In the genomic region with DNA sequence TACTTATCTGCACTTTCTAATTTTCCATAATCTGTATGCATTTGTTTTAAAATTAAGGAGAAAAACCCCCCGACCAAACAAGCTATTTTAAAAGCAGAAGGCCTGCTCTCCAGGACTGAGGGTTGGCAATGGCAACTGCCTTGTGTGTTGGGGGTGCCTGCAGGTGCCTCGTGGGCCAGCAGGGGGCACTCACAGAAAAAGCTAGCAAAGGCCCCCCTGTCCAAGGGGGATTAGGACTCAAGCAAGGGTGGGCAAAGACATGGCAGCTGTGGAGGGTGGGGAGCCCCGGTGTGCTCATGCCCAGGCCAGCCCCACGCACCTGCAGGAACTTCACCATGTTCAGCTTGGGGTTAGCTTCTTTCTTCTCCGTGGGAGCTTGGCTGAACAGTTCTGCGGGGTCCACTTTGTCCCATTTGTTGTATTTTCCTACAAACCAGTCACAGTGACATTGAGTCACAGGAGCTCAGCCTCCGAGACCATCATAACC, we compare ENCODE assay signal across 1 cellular context.
TF ChIP-seq lines count a peak whose summit lies in the region.

No MANE protein-coding gene starts in this region.

TF ChIP-seq in K562, 482 proteins besides CTCF, POLR2A, EP300 and RAD21 (continued from another document and continues in another):
- TF ChIP-seq HMGXB4 (CRISPR knock-in tag; IDR thresholded peaks at IDR 0.05) (peak; percentile 72; the same call in 1 of the 2 replicates), MTA3 (IDR thresholded peaks at IDR 0.05; ENCODE audit: borderline replicate concordance) (peak; percentile 75; the same call in 1 of the 2 replicates), MXI1 (IDR thresholded peaks at IDR 0.05; ENCODE audit: low read depth, low read length) (no peak), SRSF9 (IDR thresholded peaks at IDR 0.05; ENCODE audit: borderline replicate concordance, low read depth, low read length) (no peak), HDAC3 (IDR thresholded peaks at IDR 0.05; ENCODE audit: borderline replicate concordance, partially characterized antibody) (no peak), GTF2E2 (tag; IDR thresholded peaks at IDR 0.05) (no peak), PCBP1 (IDR thresholded peaks at IDR 0.05; ENCODE audit: low read depth, low read length, poor library complexity, severe bottlenecking) (no peak), LCOR (CRISPR knock-in tag; IDR thresholded peaks at IDR 0.05) (no peak), KAT8 (IDR thresholded peaks at IDR 0.05; ENCODE audit: low read depth) (no peak), TCF3 (CRISPR knock-in tag; IDR thresholded peaks at IDR 0.05) (no peak), ZNF318 (IDR thresholded peaks at IDR 0.05; ENCODE audit: borderline replicate concordance in 1 of 2, low read depth in 1 of 2) (no peak), MYNN (IDR thresholded peaks at IDR 0.05) (no peak), MYNN (CRISPR knock-in tag; IDR thresholded peaks at IDR 0.05) (no peak), TFAP4 (CRISPR knock-in tag; IDR thresholded peaks at IDR 0.05; ENCODE audit: borderline replicate concordance) (no peak), TRIM28 (IDR thresholded peaks at IDR 0.05) (no peak), PHF21A (IDR thresholded peaks at IDR 0.05; ENCODE audit: borderline replicate concordance, low read depth) (no peak), BDP1 (IDR thresholded peaks at IDR 0.05; ENCODE audit: insufficient read depth, insufficient read length) (no peak), ZNF212 (CRISPR knock-in tag; IDR thresholded peaks at IDR 0.05) (no peak), PML (IDR thresholded peaks at IDR 0.05; ENCODE audit: low read length) (peak; percentile 53), SOX6 (IDR thresholded peaks at IDR 0.05) (no peak), ZNF121 (CRISPR knock-in tag; conservative IDR thresholded peaks at IDR 0.05) (no peak), SIX5 (IDR thresholded peaks at IDR 0.05; ENCODE audit: borderline replicate concordance in 1 of 2, insufficient read depth in 1 of 2, low read depth in 1 of 2, low read length in 2 of 2) (0 out of 4 replicates have a peak, but pooled peaks of 1 of the 2 experiments have one; percentile 14)
- TF ChIP-seq, protein P1, sequence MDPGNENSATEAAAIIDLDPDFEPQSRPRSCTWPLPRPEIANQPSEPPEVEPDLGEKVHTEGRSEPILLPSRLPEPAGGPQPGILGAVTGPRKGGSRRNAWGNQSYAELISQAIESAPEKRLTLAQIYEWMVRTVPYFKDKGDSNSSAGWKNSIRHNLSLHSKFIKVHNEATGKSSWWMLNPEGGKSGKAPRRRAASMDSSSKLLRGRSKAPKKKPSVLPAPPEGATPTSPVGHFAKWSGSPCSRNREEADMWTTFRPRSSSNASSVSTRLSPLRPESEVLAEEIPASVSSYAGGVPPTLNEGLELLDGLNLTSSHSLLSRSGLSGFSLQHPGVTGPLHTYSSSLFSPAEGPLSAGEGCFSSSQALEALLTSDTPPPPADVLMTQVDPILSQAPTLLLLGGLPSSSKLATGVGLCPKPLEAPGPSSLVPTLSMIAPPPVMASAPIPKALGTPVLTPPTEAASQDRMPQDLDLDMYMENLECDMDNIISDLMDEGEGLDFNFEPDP (CRISPR knock-in tag; IDR thresholded peaks at IDR 0.05), result peak; percentile 54; the same call in 1 of the 2 replicates
- TF ChIP-seq, protein P2, sequence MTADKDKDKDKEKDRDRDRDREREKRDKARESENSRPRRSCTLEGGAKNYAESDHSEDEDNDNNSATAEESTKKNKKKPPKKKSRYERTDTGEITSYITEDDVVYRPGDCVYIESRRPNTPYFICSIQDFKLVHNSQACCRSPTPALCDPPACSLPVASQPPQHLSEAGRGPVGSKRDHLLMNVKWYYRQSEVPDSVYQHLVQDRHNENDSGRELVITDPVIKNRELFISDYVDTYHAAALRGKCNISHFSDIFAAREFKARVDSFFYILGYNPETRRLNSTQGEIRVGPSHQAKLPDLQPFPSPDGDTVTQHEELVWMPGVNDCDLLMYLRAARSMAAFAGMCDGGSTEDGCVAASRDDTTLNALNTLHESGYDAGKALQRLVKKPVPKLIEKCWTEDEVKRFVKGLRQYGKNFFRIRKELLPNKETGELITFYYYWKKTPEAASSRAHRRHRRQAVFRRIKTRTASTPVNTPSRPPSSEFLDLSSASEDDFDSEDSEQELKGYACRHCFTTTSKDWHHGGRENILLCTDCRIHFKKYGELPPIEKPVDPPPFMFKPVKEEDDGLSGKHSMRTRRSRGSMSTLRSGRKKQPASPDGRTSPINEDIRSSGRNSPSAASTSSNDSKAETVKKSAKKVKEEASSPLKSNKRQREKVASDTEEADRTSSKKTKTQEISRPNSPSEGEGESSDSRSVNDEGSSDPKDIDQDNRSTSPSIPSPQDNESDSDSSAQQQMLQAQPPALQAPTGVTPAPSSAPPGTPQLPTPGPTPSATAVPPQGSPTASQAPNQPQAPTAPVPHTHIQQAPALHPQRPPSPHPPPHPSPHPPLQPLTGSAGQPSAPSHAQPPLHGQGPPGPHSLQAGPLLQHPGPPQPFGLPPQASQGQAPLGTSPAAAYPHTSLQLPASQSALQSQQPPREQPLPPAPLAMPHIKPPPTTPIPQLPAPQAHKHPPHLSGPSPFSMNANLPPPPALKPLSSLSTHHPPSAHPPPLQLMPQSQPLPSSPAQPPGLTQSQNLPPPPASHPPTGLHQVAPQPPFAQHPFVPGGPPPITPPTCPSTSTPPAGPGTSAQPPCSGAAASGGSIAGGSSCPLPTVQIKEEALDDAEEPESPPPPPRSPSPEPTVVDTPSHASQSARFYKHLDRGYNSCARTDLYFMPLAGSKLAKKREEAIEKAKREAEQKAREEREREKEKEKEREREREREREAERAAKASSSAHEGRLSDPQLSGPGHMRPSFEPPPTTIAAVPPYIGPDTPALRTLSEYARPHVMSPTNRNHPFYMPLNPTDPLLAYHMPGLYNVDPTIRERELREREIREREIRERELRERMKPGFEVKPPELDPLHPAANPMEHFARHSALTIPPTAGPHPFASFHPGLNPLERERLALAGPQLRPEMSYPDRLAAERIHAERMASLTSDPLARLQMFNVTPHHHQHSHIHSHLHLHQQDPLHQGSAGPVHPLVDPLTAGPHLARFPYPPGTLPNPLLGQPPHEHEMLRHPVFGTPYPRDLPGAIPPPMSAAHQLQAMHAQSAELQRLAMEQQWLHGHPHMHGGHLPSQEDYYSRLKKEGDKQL (CRISPR knock-in tag; IDR thresholded peaks at IDR 0.05; ENCODE audit: borderline replicate concordance), result no peak
- TF ChIP-seq, protein P3, sequence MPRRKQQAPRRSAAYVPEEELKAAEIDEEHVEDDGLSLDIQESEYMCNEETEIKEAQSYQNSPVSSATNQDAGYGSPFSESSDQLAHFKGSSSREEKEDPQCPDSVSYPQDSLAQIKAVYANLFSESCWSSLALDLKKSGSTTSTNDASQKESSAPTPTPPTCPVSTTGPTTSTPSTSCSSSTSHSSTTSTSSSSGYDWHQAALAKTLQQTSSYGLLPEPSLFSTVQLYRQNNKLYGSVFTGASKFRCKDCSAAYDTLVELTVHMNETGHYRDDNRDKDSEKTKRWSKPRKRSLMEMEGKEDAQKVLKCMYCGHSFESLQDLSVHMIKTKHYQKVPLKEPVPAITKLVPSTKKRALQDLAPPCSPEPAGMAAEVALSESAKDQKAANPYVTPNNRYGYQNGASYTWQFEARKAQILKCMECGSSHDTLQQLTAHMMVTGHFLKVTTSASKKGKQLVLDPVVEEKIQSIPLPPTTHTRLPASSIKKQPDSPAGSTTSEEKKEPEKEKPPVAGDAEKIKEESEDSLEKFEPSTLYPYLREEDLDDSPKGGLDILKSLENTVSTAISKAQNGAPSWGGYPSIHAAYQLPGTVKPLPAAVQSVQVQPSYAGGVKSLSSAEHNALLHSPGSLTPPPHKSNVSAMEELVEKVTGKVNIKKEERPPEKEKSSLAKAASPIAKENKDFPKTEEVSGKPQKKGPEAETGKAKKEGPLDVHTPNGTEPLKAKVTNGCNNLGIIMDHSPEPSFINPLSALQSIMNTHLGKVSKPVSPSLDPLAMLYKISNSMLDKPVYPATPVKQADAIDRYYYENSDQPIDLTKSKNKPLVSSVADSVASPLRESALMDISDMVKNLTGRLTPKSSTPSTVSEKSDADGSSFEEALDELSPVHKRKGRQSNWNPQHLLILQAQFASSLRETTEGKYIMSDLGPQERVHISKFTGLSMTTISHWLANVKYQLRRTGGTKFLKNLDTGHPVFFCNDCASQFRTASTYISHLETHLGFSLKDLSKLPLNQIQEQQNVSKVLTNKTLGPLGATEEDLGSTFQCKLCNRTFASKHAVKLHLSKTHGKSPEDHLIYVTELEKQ (CRISPR knock-in tag; IDR thresholded peaks at IDR 0.05), result no peak
- TF ChIP-seq, protein P4, sequence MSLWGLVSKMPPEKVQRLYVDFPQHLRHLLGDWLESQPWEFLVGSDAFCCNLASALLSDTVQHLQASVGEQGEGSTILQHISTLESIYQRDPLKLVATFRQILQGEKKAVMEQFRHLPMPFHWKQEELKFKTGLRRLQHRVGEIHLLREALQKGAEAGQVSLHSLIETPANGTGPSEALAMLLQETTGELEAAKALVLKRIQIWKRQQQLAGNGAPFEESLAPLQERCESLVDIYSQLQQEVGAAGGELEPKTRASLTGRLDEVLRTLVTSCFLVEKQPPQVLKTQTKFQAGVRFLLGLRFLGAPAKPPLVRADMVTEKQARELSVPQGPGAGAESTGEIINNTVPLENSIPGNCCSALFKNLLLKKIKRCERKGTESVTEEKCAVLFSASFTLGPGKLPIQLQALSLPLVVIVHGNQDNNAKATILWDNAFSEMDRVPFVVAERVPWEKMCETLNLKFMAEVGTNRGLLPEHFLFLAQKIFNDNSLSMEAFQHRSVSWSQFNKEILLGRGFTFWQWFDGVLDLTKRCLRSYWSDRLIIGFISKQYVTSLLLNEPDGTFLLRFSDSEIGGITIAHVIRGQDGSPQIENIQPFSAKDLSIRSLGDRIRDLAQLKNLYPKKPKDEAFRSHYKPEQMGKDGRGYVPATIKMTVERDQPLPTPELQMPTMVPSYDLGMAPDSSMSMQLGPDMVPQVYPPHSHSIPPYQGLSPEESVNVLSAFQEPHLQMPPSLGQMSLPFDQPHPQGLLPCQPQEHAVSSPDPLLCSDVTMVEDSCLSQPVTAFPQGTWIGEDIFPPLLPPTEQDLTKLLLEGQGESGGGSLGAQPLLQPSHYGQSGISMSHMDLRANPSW (CRISPR knock-in tag; IDR thresholded peaks at IDR 0.05), result 0 out of 2 replicates have a peak, but pooled peaks have one; percentile 29
